Comparison of ENCODE assay signal across 21 cellular contexts in genomic region chr5:122362361-122362760, GRCh38. TPM values are rescaled to one million over a fixed set of nuclear protein-coding genes. Genes with fewer than 3 reads are reported as not detected.
DNase-seq lines count a peak whose midpoint lies in the region; ATAC-seq, FAIRE-seq and TF ChIP-seq lines count a peak whose summit lies in the region.
"Had no signal": no experiment of that assay in that cellular context is flagged by ENCODE, and none has a peak within 500 bp of the region (broad histone marks: within the 10 kb centered on the region; RNA-seq: fewer than 3 reads in every experiment).

No MANE protein-coding gene starts in this region.

- TF ChIP-seq POLR2A in heart left ventricle (IDR thresholded peaks at IDR 0.05), result no peak

- DNase-seq in cardiac muscle cell (ENCODE audit: low read depth in 1 of 2, low spot score in 1 of 2) (peak; percentile 73 to 85), heart left ventricle (no peak), brain microvascular endothelial cell (peak; percentile 63), small intestine (no peak), nucleus accumbens (lab: John Stamatoyannopoulos, UW) (no peak), DMS79 treated with DMSO at 0.1 percent for 48 hours (lab: John Stamatoyannopoulos, UW) (no peak), UCSD-AML1 (lab: John Stamatoyannopoulos, UW; ENCODE audit: unreplicated experiment) (no peak)
- DNase-seq: 8988T, GDM1, GM23248, HCEC 1CT, MV-4-11, NCI-H1694 treated with DMSO at 0.1 percent for 48 hours, NCI-H510A, NCI-H774, OCI-M1 had no signal

- H3K27me3 ChIP-seq in cardiac muscle cell, result no peaks in the 10 kb centered on the region
- no peaks in the 10 kb centered on the region for H3K27me3 ChIP-seq in heart left ventricle
- no peaks in the 10 kb centered on the region for H3K27me3 ChIP-seq in brain microvascular endothelial cell (replicated peaks)
- H3K27me3 ChIP-seq in small intestine (ENCODE audit: control insufficient read depth in 2 of 2, insufficient read depth in 2 of 2, low read length in 2 of 2), result no peaks in the 10 kb centered on the region

- intact Hi-C loops in heart left ventricle (cut with DNase I), result no loop called here

- H3K4me3 ChIP-seq in cardiac muscle cell (no peak overlapping the region), heart left ventricle (no peak overlapping the region), brain microvascular endothelial cell (ENCODE audit: low read depth, low read length) (no peak overlapping the region), mesodermal cell (ENCODE audit: extremely low read depth, insufficient read depth, low read length, poor library complexity, severe bottlenecking) (no peak overlapping the region), small intestine (ENCODE audit: low read depth in 1 of 2, low read length in 2 of 2) (no peak overlapping the region)
- H3K4me3 ChIP-seq: GM23248 had no signal

- TF ChIP-seq CTCF in cardiac muscle cell (IDR thresholded peaks at IDR 0.05; ENCODE audit: low read depth, low read length), result no peak
- TF ChIP-seq CTCF in heart left ventricle (IDR thresholded peaks at IDR 0.05), result no peak
- TF ChIP-seq CTCF in brain microvascular endothelial cell (IDR thresholded peaks at IDR 0.05; ENCODE audit: low read depth, low read length, missing control alignments), result no peak

- FAIRE-seq in small intestine (lab: Jason Lieb, UNC), result no peak
- FAIRE-seq: GM19239 had no signal

- H3K9me3 ChIP-seq in cardiac muscle cell (ENCODE audit: low read depth) (no peaks in the 10 kb centered on the region), heart left ventricle (no peaks in the 10 kb centered on the region), mesodermal cell (ENCODE audit: control insufficient read depth, low read length) (no peaks in the 10 kb centered on the region), small intestine (ENCODE audit: control insufficient read depth, low read depth) (no peaks in the 10 kb centered on the region)

- in situ Hi-C loops in brain microvascular endothelial cell (cut with HindIII; ENCODE audit: low pct_ligation_motif_present, low sequenced_read_pairs), result no loop called here

- no peaks in the 10 kb centered on the region for H3K36me3 ChIP-seq in cardiac muscle cell
- no peaks in the 10 kb centered on the region for H3K36me3 ChIP-seq in heart left ventricle
- no peaks in the 10 kb centered on the region for H3K36me3 ChIP-seq in brain microvascular endothelial cell (replicated peaks)
- H3K36me3 ChIP-seq in mesodermal cell (ENCODE audit: control insufficient read depth, insufficient read depth, low read length), result no peaks in the 10 kb centered on the region
- no peaks in the 10 kb centered on the region for H3K36me3 ChIP-seq in small intestine (ENCODE audit: control insufficient read depth in 2 of 2, insufficient read depth in 2 of 2, low read length in 2 of 2)

- whole genome bisulfite sequencing in heart left ventricle, 4 donors, result 59 to 66% (median 62%) methylated on average over 4 of the region's 4 CpGs
- WGBS in mesodermal cell (ENCODE audit: insufficient coverage in 2 of 2), 2 experiments, result 51 to 80% methylated on average over 1 to 3 of the region's 4 CpGs
- WGBS in small intestine, 3 donors, result 43 to 78% (median 69%) methylated on average over 4 of the region's 4 CpGs

- peak overlapping the region; percentile 93 for H3K27ac ChIP-seq in cardiac muscle cell
- no peak overlapping the region for H3K27ac ChIP-seq in heart left ventricle
- peak overlapping the region; percentile 45 for H3K27ac ChIP-seq in brain microvascular endothelial cell
- peak overlapping the region; percentile 72 for H3K27ac ChIP-seq in mesodermal cell (ENCODE audit: low read depth, low read length, severe bottlenecking)
- H3K27ac ChIP-seq in small intestine (ENCODE audit: low read depth in 1 of 2, low read length in 1 of 2), result no peak overlapping the region
- H3K27ac ChIP-seq: GM23248, KMS-11 had no signal

- ATAC-seq in heart left ventricle, result no peak

- peaks cover 34% of the 10 kb centered on the region for H3K4me1 ChIP-seq in cardiac muscle cell (ENCODE audit: low read depth)
- H3K4me1 ChIP-seq in heart left ventricle, result peaks cover 0 to 5% (median 0%) of the 10 kb centered on the region in 12 donors
- H3K4me1 ChIP-seq in mesodermal cell (ENCODE audit: control insufficient read depth, insufficient read depth, low read length, poor library complexity, severe bottlenecking), result no peaks in the 10 kb centered on the region
- no peaks in the 10 kb centered on the region for H3K4me1 ChIP-seq in small intestine (ENCODE audit: control insufficient read depth in 2 of 2, insufficient read depth in 1 of 2, low read depth in 1 of 2, low read length in 1 of 2)

RNA-seq across cellular contexts. Expression of gene SNCAIP, which starts 50.3 kb away (rescaled TPM):
- total RNA-seq in cardiac muscle cell (14.1 and 14.5 TPM in 2 replicates), heart left ventricle (1 to 10 TPM in 5 of 9 donors, under 1 TPM in 4; 0.56 to 7.5 (median 1.7) TPM)
- polyA plus RNA-seq in cardiac muscle cell (9.0 and 14.4 TPM in 2 replicates), heart left ventricle (under 1 TPM; 0.54 to 0.76 TPM), small intestine (1 to 10 TPM in 1 of 3 donors, under 1 TPM in 1, not detected in 1; 0.54 to 1.1 TPM)
- polyA plus RNA-seq in mesodermal cell (2013, experiment 1 of 2), result 20.2 TPM
- polyA plus RNA-seq in mesodermal cell (2013, experiment 2 of 2), result 19.3 TPM
- total RNA-seq: HT-29 had no signal
- polyA plus RNA-seq: CD14-positive monocyte had no signal

Comparison
In these comparisons a context has a peak if more than half of its experiments do, and no peak if none do; other contexts are left out.
1. DNase-seq: peak in cardiac muscle cell (2 of 2) and brain microvascular endothelial cell (single experiment); none in heart left ventricle (0 of 5), small intestine (single experiment), nucleus accumbens (0 of 56), DMS79 treated with DMSO at 0.1 percent for 48 hours (single experiment) and UCSD-AML1 (single experiment).
2. H3K27ac ChIP-seq: peak in cardiac muscle cell (single experiment), brain microvascular endothelial cell (single experiment) and mesodermal cell (single experiment); none in heart left ventricle (0 of 12) and small intestine (0 of 2).